Comparison of ENCODE assay signal across 1 cellular context in the genomic region with DNA sequence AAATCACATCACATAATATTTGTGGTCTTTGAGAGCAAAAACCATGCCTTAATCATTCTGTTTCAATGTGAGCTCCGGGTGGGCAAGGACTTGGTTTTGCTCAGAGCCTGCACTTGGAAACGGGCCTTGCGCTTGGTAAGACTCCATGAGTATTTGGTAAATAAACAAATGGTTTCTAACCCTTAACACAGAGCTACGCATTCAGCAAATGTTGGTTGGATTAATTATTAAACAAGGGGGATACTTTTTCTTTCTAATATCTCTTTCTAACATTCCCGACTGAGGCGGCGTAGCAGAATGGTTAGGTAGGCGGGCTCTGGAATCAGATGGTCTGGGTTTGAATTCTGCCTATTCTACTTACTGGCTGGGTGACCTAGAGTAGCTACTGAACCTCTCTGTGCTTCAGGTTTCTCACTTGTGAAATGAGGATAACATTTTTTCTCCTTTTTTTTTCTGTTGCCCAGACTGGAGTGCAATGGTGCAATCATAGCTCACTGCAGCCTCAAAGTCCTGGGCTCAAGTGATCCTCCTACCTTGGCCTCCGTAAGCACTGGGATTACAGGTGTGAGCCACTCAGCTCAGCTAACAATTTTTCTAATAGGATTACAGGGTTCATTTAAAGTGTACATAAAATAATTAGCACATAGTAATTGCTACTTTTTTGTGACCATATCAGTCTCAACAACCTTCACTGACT.
TF ChIP-seq lines count a peak whose summit lies in the region.

No MANE protein-coding gene starts in this region.

TF ChIP-seq in HepG2, 621 proteins besides CTCF, POLR2A, EP300 and RAD21 (continued from another document):
- TF ChIP-seq, protein P1, sequence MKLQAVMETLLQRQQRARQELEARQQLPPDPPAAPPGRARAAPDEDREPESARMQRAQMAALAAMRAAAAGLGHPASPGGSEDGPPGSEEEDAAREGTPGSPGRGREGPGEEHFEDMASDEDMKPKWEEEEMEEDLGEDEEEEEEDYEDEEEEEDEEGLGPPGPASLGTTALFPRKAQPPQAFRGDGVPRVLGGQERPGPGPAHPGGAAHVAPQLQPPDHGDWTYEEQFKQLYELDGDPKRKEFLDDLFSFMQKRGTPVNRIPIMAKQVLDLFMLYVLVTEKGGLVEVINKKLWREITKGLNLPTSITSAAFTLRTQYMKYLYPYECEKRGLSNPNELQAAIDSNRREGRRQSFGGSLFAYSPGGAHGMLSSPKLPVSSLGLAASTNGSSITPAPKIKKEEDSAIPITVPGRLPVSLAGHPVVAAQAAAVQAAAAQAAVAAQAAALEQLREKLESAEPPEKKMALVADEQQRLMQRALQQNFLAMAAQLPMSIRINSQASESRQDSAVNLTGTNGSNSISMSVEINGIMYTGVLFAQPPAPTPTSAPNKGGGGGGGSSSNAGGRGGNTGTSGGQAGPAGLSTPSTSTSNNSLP (IDR thresholded peaks at IDR 0.05; ENCODE audit: low read depth, low read length) = 0 out of 2 replicates have a peak, but pooled peaks have one; percentile 49
- TF ChIP-seq KAT2B (IDR thresholded peaks at IDR 0.05; ENCODE audit: borderline replicate concordance, low read depth, low read length) = no peak
